15 cellular contexts compared by ENCODE assay signal in the genomic region with DNA sequence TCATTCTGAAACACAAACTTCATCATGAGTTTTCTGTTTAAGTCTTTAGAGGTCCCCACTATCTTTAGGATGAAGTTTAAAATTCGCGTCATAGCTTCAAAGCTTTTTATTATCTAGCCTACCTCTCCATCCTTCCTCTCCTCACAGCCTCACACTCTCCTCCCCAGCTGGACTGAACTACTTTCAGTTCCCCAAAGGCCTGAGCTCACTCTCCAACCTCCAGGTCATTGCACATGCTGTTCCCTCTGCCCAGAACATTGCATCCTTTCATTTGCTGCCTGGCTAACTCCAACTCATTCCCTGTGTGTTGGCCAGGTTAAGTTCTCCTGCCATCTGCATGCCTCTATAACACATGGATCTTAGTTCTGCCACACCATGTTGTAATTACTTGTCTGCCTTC. TPM values are rescaled to one million over a fixed set of nuclear protein-coding genes. Genes with fewer than 3 reads are reported as not detected.
DNase-seq lines count a peak whose midpoint lies in the region; ATAC-seq and TF ChIP-seq lines count a peak whose summit lies in the region.
"Had no signal": no experiment of that assay in that cellular context is flagged by ENCODE, and none has a peak within 500 bp of the region (broad histone marks: within the 10 kb centered on the region; RNA-seq: fewer than 3 reads in every experiment).

No MANE protein-coding gene starts in this region.

- H3K4me2 ChIP-seq in H9 (ENCODE audit: insufficient read depth, insufficient read length, low read length) = no peak overlapping the region
- H3K4me2 ChIP-seq: SK-N-SH had no signal

- no peak overlapping the region for H4K91ac ChIP-seq in H9 (ENCODE audit: insufficient read length, low read depth, low read length)

- H4K5ac ChIP-seq in H9 (ENCODE audit: insufficient read length, low read depth, low read length) = no peak overlapping the region

- no peak overlapping the region for H3K18ac ChIP-seq in H9 (ENCODE audit: insufficient read length, low read depth, low read length)

- no peak overlapping the region for H2BK12ac ChIP-seq in H9 (ENCODE audit: insufficient read length, low read depth, low read length)

- no peak overlapping the region for H2BK15ac ChIP-seq in H9 (ENCODE audit: low read depth, low read length)

- H3K4me1 ChIP-seq in H9 (ENCODE audit: insufficient read depth, low read length) = peaks cover 2% of the 10 kb centered on the region; the same call in 1 of the 2 replicates

- no peak for ATAC-seq in activated T-cell treated with anti-CD3 and anti-CD28 coated beads, Interleukin-2, amount 50 U/mL, for 72 hours (replicated peaks in 1 of 2)
- ATAC-seq in stimulated activated memory B cell treated with anti-CD40 and anti-IgM and Interleukin-4, amounts not matched to agents 10 μg/mL and 1 μg/mL and 100 μg/mL, for 72 hours = no peak
- ATAC-seq in GM21737 (IDR thresholded peaks at IDR 0.05; ENCODE audit: unreplicated experiment) = no peak

- H3K9ac ChIP-seq in H9 (ENCODE audit: extremely low read depth, insufficient read length, low read length) = no peak overlapping the region
- H3K9ac ChIP-seq: SK-N-SH had no signal

- H3K79me2 ChIP-seq in H9 (ENCODE audit: insufficient read depth, low read length) = peaks cover 8% of the 10 kb centered on the region; the same call in 1 of the 2 replicates

- CTCF ChIA-PET in GM10248 (lab: Yijun Ruan, JAX) = interaction anchor here (4.1 kb wide), 1 partner anchor 12 kb away, joined by 18 read pairs; the partner anchor contains the start of gene KCND1

- H3K4ac ChIP-seq in H9 (ENCODE audit: low read depth, low read length) = no peak overlapping the region

- peaks cover 10% of the 10 kb centered on the region for H3K79me1 ChIP-seq in H9 (ENCODE audit: insufficient read depth, low read depth, low read length, poor library complexity, severe bottlenecking)

- peaks cover 17% of the 10 kb centered on the region for H3K4me1 Mint-ChIP-seq in activated T-cell treated with anti-CD3 and anti-CD28 coated beads, Interleukin-2, amount 50 U/mL, for 72 hours (ENCODE audit: low read depth)
- peaks cover 46% of the 10 kb centered on the region for H3K4me1 Mint-ChIP-seq in stimulated activated memory B cell treated with anti-CD40 and anti-IgM and Interleukin-4, amounts not matched to agents 10 μg/mL and 1 μg/mL and 100 μg/mL, for 72 hours
- H3K4me1 Mint-ChIP-seq in H9 = peaks cover 0 to 16% of the 10 kb centered on the region in 2 experiments; a peak in 2 of 4 replicates

- TF ChIP-seq CTCF in H9 (conservative IDR thresholded peaks at IDR 0.05) (no peak), GM10248 (IDR thresholded peaks at IDR 0.05; ENCODE audit: control extremely low read depth, extremely low read depth, low read depth, missing control alignments) (no peak)

- H2AK5ac ChIP-seq in H9 (ENCODE audit: insufficient read length, low read length) = no peak overlapping the region

- no peak for DNase-seq in activated T-cell treated with anti-CD3 and anti-CD28 coated beads, Interleukin-2, amount 50 U/mL, for 72 hours
- DNase-seq in activated T-cell treated with anti-CD3 and anti-CD28 coated beads, Interleukin-2, amount 50 U/mL, for 1 hour = no peak
- DNase-seq in OCI-M1 (lab: John Stamatoyannopoulos, UW) = peak; percentile 6
- peak; percentile 21 for DNase-seq in cerebellar cortex (ENCODE audit: low spot score)
- no peak for DNase-seq in H9
- DNase-seq in GM10248 (ENCODE audit: extremely low spot score) = no peak
- DNase-seq: activated CD4-positive, alpha-beta T cell treated with anti-CD3 and anti-CD28 coated beads for 1 hour; activated gamma-delta T cell treated with Interleukin-2 at 50 U/mL for 16 hours; DMS53; mesenchymal stem cell; NCI-H2081 treated with DMSO at 0.1 percent for 48 hours; NK-92 treated with Interleukin-12 subunit alpha and Interleukin-12 subunit beta, amount 100 ng/mL, for 24 hours; SK-N-SH had no signal

- H2BK5ac ChIP-seq in H9 (ENCODE audit: insufficient read length, low read length) = no peak overlapping the region

- WGBS in H9 (ENCODE audit: extremely low coverage, insufficient read length, low lambda C conversion rate) = no CpG with 5 or more reads among the region's 2 CpGs

- no peak overlapping the region for H2AFZ ChIP-seq in H9 (ENCODE audit: low read length)

- POLR2A ChIA-PET in GM10248 (lab: Yijun Ruan, JAX) = interaction anchor here (0.6 kb wide), 1 partner anchor 22 kb away, joined by 3 read pairs; no protein-coding TSS in a partner anchor

- H3K27me3 ChIP-seq in H9 (ENCODE audit: insufficient read depth, low read length) = no peaks in the 10 kb centered on the region

- no peaks in the 10 kb centered on the region for H3K9me3 Mint-ChIP-seq in activated T-cell treated with anti-CD3 and anti-CD28 coated beads, Interleukin-2, amount 50 U/mL, for 72 hours
- no peaks in the 10 kb centered on the region for H3K9me3 Mint-ChIP-seq in stimulated activated memory B cell treated with anti-CD40 and anti-IgM and Interleukin-4, amounts not matched to agents 10 μg/mL and 1 μg/mL and 100 μg/mL, for 72 hours
- peaks cover 67 to 73% of the 10 kb centered on the region in 2 experiments for H3K9me3 Mint-ChIP-seq in H9

- H2BK120ac ChIP-seq in H9 (ENCODE audit: low read depth, low read length, poor library complexity, severe bottlenecking) = no peak overlapping the region

- peaks cover 5% of the 10 kb centered on the region in 2 donors for H3K36me3 Mint-ChIP-seq in activated T-cell treated with anti-CD3 and anti-CD28 coated beads, Interleukin-2, amount 50 U/mL, for 72 hours (ENCODE audit: insufficient read depth in 2 of 2)
- no peaks in the 10 kb centered on the region for H3K36me3 Mint-ChIP-seq in stimulated activated memory B cell treated with anti-CD40 and anti-IgM and Interleukin-4, amounts not matched to agents 10 μg/mL and 1 μg/mL and 100 μg/mL, for 72 hours
- peaks cover 18 to 39% (median 24%) of the 10 kb centered on the region in 3 experiments; a peak in 6 of 7 replicates for H3K36me3 Mint-ChIP-seq in H9 (ENCODE audit: insufficient read depth in 1 of 3, low read depth in 3 of 3)

- no peaks in the 10 kb centered on the region for H3K9me3 ChIP-seq in H9 (ENCODE audit: control insufficient read depth, low read depth, low read length)
- H3K9me3 ChIP-seq: SK-N-SH had no signal

- no peak overlapping the region for H2BK20ac ChIP-seq in H9 (ENCODE audit: low read depth, low read length, poor library complexity, severe bottlenecking)

- H4K8ac ChIP-seq in H9 (replicated peaks; ENCODE audit: insufficient read length, low read depth, low read length) = no peak overlapping the region

- H3T11ph ChIP-seq in H9 (ENCODE audit: low read length) = no peak overlapping the region

- H3K23ac ChIP-seq in H9 (ENCODE audit: insufficient read length, low read depth, low read length) = no peak overlapping the region

- H3K23me2 ChIP-seq in H9 (ENCODE audit: insufficient read length, low read depth, low read length, poor library complexity, severe bottlenecking) = peaks cover 6% of the 10 kb centered on the region

- peak overlapping the region; percentile 100 for H3K27ac Mint-ChIP-seq in activated T-cell treated with anti-CD3 and anti-CD28 coated beads, Interleukin-2, amount 50 U/mL, for 72 hours
- peak overlapping the region; percentile 52 for H3K27ac Mint-ChIP-seq in stimulated activated memory B cell treated with anti-CD40 and anti-IgM and Interleukin-4, amounts not matched to agents 10 μg/mL and 1 μg/mL and 100 μg/mL, for 72 hours
- H3K27ac Mint-ChIP-seq in H9 = no peak overlapping the region

- H3K4me3 Mint-ChIP-seq in activated T-cell treated with anti-CD3 and anti-CD28 coated beads, Interleukin-2, amount 50 U/mL, for 72 hours = peak overlapping the region; percentile 25 to 48
- H3K4me3 Mint-ChIP-seq in stimulated activated memory B cell treated with anti-CD40 and anti-IgM and Interleukin-4, amounts not matched to agents 10 μg/mL and 1 μg/mL and 100 μg/mL, for 72 hours = peak overlapping the region; percentile 21
- H3K4me3 Mint-ChIP-seq in H9 = no peak overlapping the region

- no peak overlapping the region for H3K14ac ChIP-seq in H9 (ENCODE audit: insufficient read depth, low read length)

- H3K27ac ChIP-seq in H9 (ENCODE audit: insufficient read length, low read depth, low read length) = no peak overlapping the region

- H3K56ac ChIP-seq in H9 (ENCODE audit: insufficient read length, low read depth, low read length) = no peak overlapping the region

- H4K20me1 ChIP-seq in H9 (ENCODE audit: control insufficient read depth, insufficient read depth, insufficient read length) = peaks cover 3% of the 10 kb centered on the region

- peaks cover 13% of the 10 kb centered on the region for H3K27me3 Mint-ChIP-seq in activated T-cell treated with anti-CD3 and anti-CD28 coated beads, Interleukin-2, amount 50 U/mL, for 72 hours (ENCODE audit: low read depth)
- H3K27me3 Mint-ChIP-seq in stimulated activated memory B cell treated with anti-CD40 and anti-IgM and Interleukin-4, amounts not matched to agents 10 μg/mL and 1 μg/mL and 100 μg/mL, for 72 hours = no peaks in the 10 kb centered on the region
- peaks cover 1% of the 10 kb centered on the region for H3K27me3 Mint-ChIP-seq in H9 (ENCODE audit: low read depth)

RNA-seq across cellular contexts. Expression of gene OTUD5, which starts 2.9 kb away (rescaled TPM):
- total RNA-seq in activated T-cell treated with anti-CD3 and anti-CD28 coated beads, Interleukin-2, amount 50 U/mL, for 72 hours = 100 to 1,000 TPM; 123 to 137 TPM
- total RNA-seq in H9 (2021) = 62.5 and 62.6 TPM in 2 replicates

RNA-seq across cellular contexts. Expression of gene KCND1, which starts 11.4 kb away (rescaled TPM):
- 1 to 10 TPM; 7.6 to 8.3 TPM for total RNA-seq in activated T-cell treated with anti-CD3 and anti-CD28 coated beads, Interleukin-2, amount 50 U/mL, for 72 hours
- total RNA-seq in H9 (2021) = 5.7 and 7.0 TPM in 2 replicates

RNA-seq across cellular contexts. Expression of gene PIM2, which starts 41.5 kb away (rescaled TPM):
- 100 to 1,000 TPM; 550 to 563 TPM for total RNA-seq in activated T-cell treated with anti-CD3 and anti-CD28 coated beads, Interleukin-2, amount 50 U/mL, for 72 hours
- total RNA-seq in H9 (2021) = 154 and 163 TPM in 2 replicates

RNA-seq across cellular contexts. Expression of gene GRIPAP1, which starts 41.8 kb away (rescaled TPM):
- 100 to 1,000 TPM; 108 to 114 TPM for total RNA-seq in activated T-cell treated with anti-CD3 and anti-CD28 coated beads, Interleukin-2, amount 50 U/mL, for 72 hours
- total RNA-seq in H9 (2021) = 70.1 and 71.8 TPM in 2 replicates

RNA-seq across cellular contexts. Expression of gene SLC35A2, which starts 48.8 kb away (rescaled TPM):
- total RNA-seq in activated T-cell treated with anti-CD3 and anti-CD28 coated beads, Interleukin-2, amount 50 U/mL, for 72 hours = 10 to 100 TPM; 30.8 to 32.7 TPM
- 29.1 and 32.9 TPM in 2 replicates for total RNA-seq in H9 (2021)

Comparison
In these comparisons a context has a peak if more than half of its experiments do, and no peak if none do; other contexts are left out.
1. DNase-seq: peak in OCI-M1 (single experiment) and cerebellar cortex (single experiment); none in activated T-cell treated with anti-CD3 and anti-CD28 coated beads, Interleukin-2, amount 50 U/mL, for 72 hours (0 of 2), activated T-cell treated with anti-CD3 and anti-CD28 coated beads, Interleukin-2, amount 50 U/mL, for 1 hour (single experiment), H9 (single experiment) and GM10248 (single experiment).
2. H3K27ac Mint-ChIP-seq: peak in activated T-cell treated with anti-CD3 and anti-CD28 coated beads, Interleukin-2, amount 50 U/mL, for 72 hours (single experiment) and stimulated activated memory B cell treated with anti-CD40 and anti-IgM and Interleukin-4, amounts not matched to agents 10 μg/mL and 1 μg/mL and 100 μg/mL, for 72 hours (single experiment); none in H9 (0 of 3).
3. H3K4me3 Mint-ChIP-seq: peak in activated T-cell treated with anti-CD3 and anti-CD28 coated beads, Interleukin-2, amount 50 U/mL, for 72 hours (2 of 2) and stimulated activated memory B cell treated with anti-CD40 and anti-IgM and Interleukin-4, amounts not matched to agents 10 μg/mL and 1 μg/mL and 100 μg/mL, for 72 hours (single experiment); none in H9 (0 of 2).